1 cellular context compared by ENCODE assay signal in genomic region chr4:77156912-77157858, GRCh38.
TF ChIP-seq lines count a peak whose summit lies in the region.

CCNG2 (plus strand) TSS chr4:77157207; CDS start chr4:77158533, 1,326 bp downstream.

TF ChIP-seq in HepG2, 621 proteins besides CTCF, POLR2A, EP300 and RAD21 (continued from another document and continues in another):
- TF ChIP-seq ZBTB43 (CRISPR knock-in tag; conservative IDR thresholded peaks at IDR 0.05) (0 out of 2 replicates have a peak, but pooled peaks have one; percentile 25), RBAK (CRISPR knock-in tag; IDR thresholded peaks at IDR 0.05) (no peak), SCMH1 (CRISPR knock-in tag; IDR thresholded peaks at IDR 0.05; ENCODE audit: borderline replicate concordance) (no peak), TAF1 (CRISPR knock-in tag; IDR thresholded peaks at IDR 0.05) (peak; percentile 69), TRIM24 (CRISPR knock-in tag; IDR thresholded peaks at IDR 0.05) (no peak), BRD4 (CRISPR knock-in tag; IDR thresholded peaks at IDR 0.05) (peak; percentile 29; the same call in 1 of the 2 replicates), JUND (CRISPR knock-in tag; IDR thresholded peaks at IDR 0.05) (peak; percentile 42; the same call in 1 of the 2 replicates), ZNF30 (CRISPR knock-in tag; IDR thresholded peaks at IDR 0.05) (no peak), ZFP37 (CRISPR knock-in tag; IDR thresholded peaks at IDR 0.05; ENCODE audit: borderline replicate concordance) (no peak), JUNB (CRISPR knock-in tag; IDR thresholded peaks at IDR 0.05; ENCODE audit: borderline replicate concordance) (no peak), GATAD1 (CRISPR knock-in tag; IDR thresholded peaks at IDR 0.05) (peak; percentile 77), ZNF180 (CRISPR knock-in tag; IDR thresholded peaks at IDR 0.05; ENCODE audit: borderline replicate concordance, low read depth) (no peak), ZNF747 (CRISPR knock-in tag; IDR thresholded peaks at IDR 0.05; ENCODE audit: borderline replicate concordance) (peak; percentile 45; the same call in 1 of the 2 replicates), ZNF768 (CRISPR knock-in tag; IDR thresholded peaks at IDR 0.05) (peak; percentile 33; the same call in 1 of the 2 replicates), ZNF251 (CRISPR knock-in tag; IDR thresholded peaks at IDR 0.05) (no peak), NR1H2 (CRISPR knock-in tag; IDR thresholded peaks at IDR 0.05; ENCODE audit: borderline replicate concordance, low read depth) (0 out of 2 replicates have a peak, but pooled peaks have one; percentile 60), IKZF5 (CRISPR knock-in tag; IDR thresholded peaks at IDR 0.05) (peak; percentile 52; the same call in 1 of the 2 replicates), FOXA1 (IDR thresholded peaks at IDR 0.05) (no peak), FOXA1 (CRISPR knock-in tag; IDR thresholded peaks at IDR 0.05) (no peak), BORCS8-MEF2B (CRISPR knock-in tag; IDR thresholded peaks at IDR 0.05) (peak; percentile 86), ZNF740 (CRISPR knock-in tag; IDR thresholded peaks at IDR 0.05) (0 out of 2 replicates have a peak, but pooled peaks have one; percentile 55), ZNF333 (CRISPR knock-in tag; IDR thresholded peaks at IDR 0.05; ENCODE audit: borderline replicate concordance) (no peak), GTF3A (CRISPR knock-in tag; conservative IDR thresholded peaks at IDR 0.05) (no peak), ZNF430 (CRISPR knock-in tag; IDR thresholded peaks at IDR 0.05) (peak; percentile 61; the same call in 1 of the 2 replicates), MLLT10 (CRISPR knock-in tag; IDR thresholded peaks at IDR 0.05) (no peak), TBL1XR1 (IDR thresholded peaks at IDR 0.05; ENCODE audit: borderline replicate concordance, low read length, partially characterized antibody) (no peak), ZNF280B (CRISPR knock-in tag; IDR thresholded peaks at IDR 0.05; ENCODE audit: borderline replicate concordance) (peak; percentile 60; the same call in 1 of the 2 replicates), MTA1 (CRISPR knock-in tag; IDR thresholded peaks at IDR 0.05; ENCODE audit: borderline replicate concordance) (no peak), SMYD3 (CRISPR knock-in tag; IDR thresholded peaks at IDR 0.05) (peak; percentile 90), KMT2A (CRISPR knock-in tag; IDR thresholded peaks at IDR 0.05) (0 out of 2 replicates have a peak, but pooled peaks have one; percentile 31), ZBTB3 (CRISPR knock-in tag; IDR thresholded peaks at IDR 0.05; ENCODE audit: borderline replicate concordance, low read depth) (0 out of 2 replicates have a peak, but pooled peaks have one; percentile 53), KLF12 (CRISPR knock-in tag; IDR thresholded peaks at IDR 0.05; ENCODE audit: borderline replicate concordance) (peak; percentile 39), NFKBIZ (CRISPR knock-in tag; IDR thresholded peaks at IDR 0.05) (no peak), KDM5B (CRISPR knock-in tag; IDR thresholded peaks at IDR 0.05; ENCODE audit: borderline replicate concordance) (no peak; the same call in 1 of the 2 replicates), RARA (CRISPR knock-in tag; IDR thresholded peaks at IDR 0.05) (no peak), ZNF678 (CRISPR knock-in tag; IDR thresholded peaks at IDR 0.05) (no peak), ZNF674 (CRISPR knock-in tag; IDR thresholded peaks at IDR 0.05; ENCODE audit: low read depth) (no peak), ZNF383 (CRISPR knock-in tag; IDR thresholded peaks at IDR 0.05; ENCODE audit: borderline replicate concordance) (no peak), STAG1 (CRISPR knock-in tag; IDR thresholded peaks at IDR 0.05) (no peak), ZNF619 (CRISPR knock-in tag; IDR thresholded peaks at IDR 0.05) (0 out of 2 replicates have a peak, but pooled peaks have one; percentile 67), CHD4 (IDR thresholded peaks at IDR 0.05; ENCODE audit: borderline replicate concordance, low read length) (no peak)
- TF ChIP-seq, protein P1, sequence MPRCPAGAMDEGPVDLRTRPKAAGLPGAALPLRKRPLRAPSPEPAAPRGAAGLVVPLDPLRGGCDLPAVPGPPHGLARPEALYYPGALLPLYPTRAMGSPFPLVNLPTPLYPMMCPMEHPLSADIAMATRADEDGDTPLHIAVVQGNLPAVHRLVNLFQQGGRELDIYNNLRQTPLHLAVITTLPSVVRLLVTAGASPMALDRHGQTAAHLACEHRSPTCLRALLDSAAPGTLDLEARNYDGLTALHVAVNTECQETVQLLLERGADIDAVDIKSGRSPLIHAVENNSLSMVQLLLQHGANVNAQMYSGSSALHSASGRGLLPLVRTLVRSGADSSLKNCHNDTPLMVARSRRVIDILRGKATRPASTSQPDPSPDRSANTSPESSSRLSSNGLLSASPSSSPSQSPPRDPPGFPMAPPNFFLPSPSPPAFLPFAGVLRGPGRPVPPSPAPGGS (CRISPR knock-in tag; IDR thresholded peaks at IDR 0.05), result peak; percentile 86; the same call in 1 of the 2 replicates
- TF ChIP-seq, protein P2, sequence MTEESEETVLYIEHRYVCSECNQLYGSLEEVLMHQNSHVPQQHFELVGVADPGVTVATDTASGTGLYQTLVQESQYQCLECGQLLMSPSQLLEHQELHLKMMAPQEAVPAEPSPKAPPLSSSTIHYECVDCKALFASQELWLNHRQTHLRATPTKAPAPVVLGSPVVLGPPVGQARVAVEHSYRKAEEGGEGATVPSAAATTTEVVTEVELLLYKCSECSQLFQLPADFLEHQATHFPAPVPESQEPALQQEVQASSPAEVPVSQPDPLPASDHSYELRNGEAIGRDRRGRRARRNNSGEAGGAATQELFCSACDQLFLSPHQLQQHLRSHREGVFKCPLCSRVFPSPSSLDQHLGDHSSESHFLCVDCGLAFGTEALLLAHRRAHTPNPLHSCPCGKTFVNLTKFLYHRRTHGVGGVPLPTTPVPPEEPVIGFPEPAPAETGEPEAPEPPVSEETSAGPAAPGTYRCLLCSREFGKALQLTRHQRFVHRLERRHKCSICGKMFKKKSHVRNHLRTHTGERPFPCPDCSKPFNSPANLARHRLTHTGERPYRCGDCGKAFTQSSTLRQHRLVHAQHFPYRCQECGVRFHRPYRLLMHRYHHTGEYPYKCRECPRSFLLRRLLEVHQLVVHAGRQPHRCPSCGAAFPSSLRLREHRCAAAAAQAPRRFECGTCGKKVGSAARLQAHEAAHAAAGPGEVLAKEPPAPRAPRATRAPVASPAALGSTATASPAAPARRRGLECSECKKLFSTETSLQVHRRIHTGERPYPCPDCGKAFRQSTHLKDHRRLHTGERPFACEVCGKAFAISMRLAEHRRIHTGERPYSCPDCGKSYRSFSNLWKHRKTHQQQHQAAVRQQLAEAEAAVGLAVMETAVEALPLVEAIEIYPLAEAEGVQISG (CRISPR knock-in tag; IDR thresholded peaks at IDR 0.05), result peak; percentile 77
- TF ChIP-seq, protein P3, sequence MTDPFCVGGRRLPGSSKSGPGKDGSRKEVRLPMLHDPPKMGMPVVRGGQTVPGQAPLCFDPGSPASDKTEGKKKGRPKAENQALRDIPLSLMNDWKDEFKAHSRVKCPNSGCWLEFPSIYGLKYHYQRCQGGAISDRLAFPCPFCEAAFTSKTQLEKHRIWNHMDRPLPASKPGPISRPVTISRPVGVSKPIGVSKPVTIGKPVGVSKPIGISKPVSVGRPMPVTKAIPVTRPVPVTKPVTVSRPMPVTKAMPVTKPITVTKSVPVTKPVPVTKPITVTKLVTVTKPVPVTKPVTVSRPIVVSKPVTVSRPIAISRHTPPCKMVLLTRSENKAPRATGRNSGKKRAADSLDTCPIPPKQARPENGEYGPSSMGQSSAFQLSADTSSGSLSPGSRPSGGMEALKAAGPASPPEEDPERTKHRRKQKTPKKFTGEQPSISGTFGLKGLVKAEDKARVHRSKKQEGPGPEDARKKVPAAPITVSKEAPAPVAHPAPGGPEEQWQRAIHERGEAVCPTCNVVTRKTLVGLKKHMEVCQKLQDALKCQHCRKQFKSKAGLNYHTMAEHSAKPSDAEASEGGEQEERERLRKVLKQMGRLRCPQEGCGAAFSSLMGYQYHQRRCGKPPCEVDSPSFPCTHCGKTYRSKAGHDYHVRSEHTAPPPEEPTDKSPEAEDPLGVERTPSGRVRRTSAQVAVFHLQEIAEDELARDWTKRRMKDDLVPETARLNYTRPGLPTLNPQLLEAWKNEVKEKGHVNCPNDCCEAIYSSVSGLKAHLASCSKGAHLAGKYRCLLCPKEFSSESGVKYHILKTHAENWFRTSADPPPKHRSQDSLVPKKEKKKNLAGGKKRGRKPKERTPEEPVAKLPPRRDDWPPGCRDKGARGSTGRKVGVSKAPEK (CRISPR knock-in tag; IDR thresholded peaks at IDR 0.05; ENCODE audit: borderline replicate concordance), result no peak
- TF ChIP-seq, protein P4, sequence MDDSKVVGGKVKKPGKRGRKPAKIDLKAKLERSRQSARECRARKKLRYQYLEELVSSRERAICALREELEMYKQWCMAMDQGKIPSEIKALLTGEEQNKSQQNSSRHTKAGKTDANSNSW (CRISPR knock-in tag; IDR thresholded peaks at IDR 0.05; ENCODE audit: borderline replicate concordance), result no peak
- TF ChIP-seq, protein P5, sequence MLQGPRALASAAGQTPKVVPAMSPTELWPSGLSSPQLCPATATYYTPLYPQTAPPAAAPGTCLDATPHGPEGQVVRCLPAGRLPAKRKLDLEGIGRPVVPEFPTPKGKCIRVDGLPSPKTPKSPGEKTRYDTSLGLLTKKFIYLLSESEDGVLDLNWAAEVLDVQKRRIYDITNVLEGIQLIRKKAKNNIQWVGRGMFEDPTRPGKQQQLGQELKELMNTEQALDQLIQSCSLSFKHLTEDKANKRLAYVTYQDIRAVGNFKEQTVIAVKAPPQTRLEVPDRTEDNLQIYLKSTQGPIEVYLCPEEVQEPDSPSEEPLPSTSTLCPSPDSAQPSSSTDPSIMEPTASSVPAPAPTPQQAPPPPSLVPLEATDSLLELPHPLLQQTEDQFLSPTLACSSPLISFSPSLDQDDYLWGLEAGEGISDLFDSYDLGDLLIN (CRISPR knock-in tag; IDR thresholded peaks at IDR 0.05; ENCODE audit: borderline replicate concordance), result no peak
- TF ChIP-seq, protein P6, sequence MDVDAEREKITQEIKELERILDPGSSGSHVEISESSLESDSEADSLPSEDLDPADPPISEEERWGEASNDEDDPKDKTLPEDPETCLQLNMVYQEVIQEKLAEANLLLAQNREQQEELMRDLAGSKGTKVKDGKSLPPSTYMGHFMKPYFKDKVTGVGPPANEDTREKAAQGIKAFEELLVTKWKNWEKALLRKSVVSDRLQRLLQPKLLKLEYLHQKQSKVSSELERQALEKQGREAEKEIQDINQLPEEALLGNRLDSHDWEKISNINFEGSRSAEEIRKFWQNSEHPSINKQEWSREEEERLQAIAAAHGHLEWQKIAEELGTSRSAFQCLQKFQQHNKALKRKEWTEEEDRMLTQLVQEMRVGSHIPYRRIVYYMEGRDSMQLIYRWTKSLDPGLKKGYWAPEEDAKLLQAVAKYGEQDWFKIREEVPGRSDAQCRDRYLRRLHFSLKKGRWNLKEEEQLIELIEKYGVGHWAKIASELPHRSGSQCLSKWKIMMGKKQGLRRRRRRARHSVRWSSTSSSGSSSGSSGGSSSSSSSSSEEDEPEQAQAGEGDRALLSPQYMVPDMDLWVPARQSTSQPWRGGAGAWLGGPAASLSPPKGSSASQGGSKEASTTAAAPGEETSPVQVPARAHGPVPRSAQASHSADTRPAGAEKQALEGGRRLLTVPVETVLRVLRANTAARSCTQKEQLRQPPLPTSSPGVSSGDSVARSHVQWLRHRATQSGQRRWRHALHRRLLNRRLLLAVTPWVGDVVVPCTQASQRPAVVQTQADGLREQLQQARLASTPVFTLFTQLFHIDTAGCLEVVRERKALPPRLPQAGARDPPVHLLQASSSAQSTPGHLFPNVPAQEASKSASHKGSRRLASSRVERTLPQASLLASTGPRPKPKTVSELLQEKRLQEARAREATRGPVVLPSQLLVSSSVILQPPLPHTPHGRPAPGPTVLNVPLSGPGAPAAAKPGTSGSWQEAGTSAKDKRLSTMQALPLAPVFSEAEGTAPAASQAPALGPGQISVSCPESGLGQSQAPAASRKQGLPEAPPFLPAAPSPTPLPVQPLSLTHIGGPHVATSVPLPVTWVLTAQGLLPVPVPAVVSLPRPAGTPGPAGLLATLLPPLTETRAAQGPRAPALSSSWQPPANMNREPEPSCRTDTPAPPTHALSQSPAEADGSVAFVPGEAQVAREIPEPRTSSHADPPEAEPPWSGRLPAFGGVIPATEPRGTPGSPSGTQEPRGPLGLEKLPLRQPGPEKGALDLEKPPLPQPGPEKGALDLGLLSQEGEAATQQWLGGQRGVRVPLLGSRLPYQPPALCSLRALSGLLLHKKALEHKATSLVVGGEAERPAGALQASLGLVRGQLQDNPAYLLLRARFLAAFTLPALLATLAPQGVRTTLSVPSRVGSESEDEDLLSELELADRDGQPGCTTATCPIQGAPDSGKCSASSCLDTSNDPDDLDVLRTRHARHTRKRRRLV (CRISPR knock-in tag; IDR thresholded peaks at IDR 0.05), result peak; percentile 42; the same call in 1 of the 2 replicates
